ENCODE assay signal across 1 cellular context in the genomic region with DNA sequence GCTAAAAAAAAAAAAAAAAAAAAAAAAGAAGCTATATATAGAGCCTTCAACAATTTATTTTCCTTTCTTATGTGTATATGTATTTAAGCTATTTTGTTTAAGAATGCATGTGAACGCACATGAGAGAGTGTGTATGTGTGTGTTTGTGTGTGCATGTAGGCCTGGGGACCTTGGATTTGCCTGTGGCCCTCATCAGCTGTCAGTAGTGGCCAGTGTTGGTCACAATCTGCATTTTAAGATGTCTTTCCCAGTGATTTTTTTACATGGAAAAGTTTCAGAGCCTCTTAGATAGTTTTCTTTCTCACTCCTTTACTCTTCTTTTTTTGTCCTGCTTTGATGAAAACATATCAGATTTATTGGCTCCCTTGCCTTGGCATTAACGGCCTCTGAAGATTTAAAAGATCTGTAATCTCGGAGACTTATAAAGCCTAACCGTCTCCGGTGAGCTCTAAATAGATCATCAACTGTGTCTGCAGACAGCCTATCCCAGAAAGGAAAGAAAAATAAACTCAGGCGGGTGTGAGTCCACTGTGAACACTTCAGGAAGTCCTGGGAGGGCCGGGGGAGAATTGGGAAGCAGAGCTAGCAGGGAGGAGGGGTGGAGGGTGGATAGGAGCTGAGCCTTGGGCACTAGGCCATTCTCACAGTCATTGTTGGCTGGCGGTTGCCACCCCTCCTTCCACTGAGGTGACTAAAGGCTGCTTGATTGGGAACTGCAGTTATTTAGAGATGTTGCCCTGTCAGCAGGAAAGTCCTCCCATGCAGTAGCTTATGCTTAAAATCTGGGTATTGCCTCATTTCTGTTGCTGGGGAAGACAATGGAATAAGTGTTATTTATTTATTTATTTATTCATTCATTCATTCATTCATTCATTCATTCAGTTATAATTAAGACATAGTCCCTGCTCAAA.
TF ChIP-seq lines count a peak whose summit lies in the region.

No MANE protein-coding gene starts in this region.

TF ChIP-seq in GM23338, 12 proteins besides CTCF, POLR2A, EP300 and RAD21 (continued from another document):
- TF ChIP-seq, protein P1, sequence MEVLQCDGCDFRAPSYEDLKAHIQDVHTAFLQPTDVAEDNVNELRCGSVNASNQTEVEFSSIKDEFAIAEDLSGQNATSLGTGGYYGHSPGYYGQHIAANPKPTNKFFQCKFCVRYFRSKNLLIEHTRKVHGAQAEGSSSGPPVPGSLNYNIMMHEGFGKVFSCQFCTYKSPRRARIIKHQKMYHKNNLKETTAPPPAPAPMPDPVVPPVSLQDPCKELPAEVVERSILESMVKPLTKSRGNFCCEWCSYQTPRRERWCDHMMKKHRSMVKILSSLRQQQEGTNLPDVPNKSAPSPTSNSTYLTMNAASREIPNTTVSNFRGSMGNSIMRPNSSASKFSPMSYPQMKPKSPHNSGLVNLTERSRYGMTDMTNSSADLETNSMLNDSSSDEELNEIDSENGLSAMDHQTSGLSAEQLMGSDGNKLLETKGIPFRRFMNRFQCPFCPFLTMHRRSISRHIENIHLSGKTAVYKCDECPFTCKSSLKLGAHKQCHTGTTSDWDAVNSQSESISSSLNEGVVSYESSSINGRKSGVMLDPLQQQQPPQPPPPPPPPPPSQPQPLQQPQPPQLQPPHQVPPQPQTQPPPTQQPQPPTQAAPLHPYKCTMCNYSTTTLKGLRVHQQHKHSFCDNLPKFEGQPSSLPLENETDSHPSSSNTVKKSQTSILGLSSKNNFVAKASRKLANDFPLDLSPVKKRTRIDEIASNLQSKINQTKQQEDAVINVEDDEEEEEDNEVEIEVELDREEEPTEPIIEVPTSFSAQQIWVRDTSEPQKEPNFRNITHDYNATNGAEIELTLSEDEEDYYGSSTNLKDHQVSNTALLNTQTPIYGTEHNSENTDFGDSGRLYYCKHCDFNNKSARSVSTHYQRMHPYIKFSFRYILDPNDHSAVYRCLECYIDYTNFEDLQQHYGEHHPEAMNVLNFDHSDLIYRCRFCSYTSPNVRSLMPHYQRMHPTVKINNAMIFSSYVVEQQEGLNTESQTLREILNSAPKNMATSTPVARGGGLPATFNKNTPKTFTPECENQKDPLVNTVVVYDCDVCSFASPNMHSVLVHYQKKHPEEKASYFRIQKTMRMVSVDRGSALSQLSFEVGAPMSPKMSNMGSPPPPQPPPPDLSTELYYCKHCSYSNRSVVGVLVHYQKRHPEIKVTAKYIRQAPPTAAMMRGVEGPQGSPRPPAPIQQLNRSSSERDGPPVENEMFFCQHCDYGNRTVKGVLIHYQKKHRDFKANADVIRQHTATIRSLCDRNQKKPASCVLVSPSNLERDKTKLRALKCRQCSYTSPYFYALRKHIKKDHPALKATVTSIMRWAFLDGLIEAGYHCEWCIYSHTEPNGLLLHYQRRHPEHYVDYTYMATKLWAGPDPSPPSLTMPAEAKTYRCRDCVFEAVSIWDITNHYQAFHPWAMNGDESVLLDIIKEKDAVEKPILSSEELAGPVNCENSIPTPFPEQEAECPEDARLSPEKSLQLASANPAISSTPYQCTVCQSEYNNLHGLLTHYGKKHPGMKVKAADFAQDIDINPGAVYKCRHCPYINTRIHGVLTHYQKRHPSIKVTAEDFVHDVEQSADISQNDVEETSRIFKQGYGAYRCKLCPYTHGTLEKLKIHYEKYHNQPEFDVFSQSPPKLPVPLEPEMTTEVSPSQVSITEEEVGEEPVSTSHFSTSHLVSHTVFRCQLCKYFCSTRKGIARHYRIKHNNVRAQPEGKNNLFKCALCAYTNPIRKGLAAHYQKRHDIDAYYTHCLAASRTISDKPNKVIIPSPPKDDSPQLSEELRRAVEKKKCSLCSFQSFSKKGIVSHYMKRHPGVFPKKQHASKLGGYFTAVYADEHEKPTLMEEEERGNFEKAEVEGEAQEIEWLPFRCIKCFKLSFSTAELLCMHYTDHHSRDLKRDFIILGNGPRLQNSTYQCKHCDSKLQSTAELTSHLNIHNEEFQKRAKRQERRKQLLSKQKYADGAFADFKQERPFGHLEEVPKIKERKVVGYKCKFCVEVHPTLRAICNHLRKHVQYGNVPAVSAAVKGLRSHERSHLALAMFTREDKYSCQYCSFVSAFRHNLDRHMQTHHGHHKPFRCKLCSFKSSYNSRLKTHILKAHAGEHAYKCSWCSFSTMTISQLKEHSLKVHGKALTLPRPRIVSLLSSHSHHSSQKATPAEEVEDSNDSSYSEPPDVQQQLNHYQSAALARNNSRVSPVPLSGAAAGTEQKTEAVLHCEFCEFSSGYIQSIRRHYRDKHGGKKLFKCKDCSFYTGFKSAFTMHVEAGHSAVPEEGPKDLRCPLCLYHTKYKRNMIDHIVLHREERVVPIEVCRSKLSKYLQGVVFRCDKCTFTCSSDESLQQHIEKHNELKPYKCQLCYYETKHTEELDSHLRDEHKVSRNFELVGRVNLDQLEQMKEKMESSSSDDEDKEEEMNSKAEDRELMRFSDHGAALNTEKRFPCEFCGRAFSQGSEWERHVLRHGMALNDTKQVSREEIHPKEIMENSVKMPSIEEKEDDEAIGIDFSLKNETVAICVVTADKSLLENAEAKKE (CRISPR knock-in tag; IDR thresholded peaks at IDR 0.05), result no peak
- TF ChIP-seq POLR2AphosphoS5 (IDR thresholded peaks at IDR 0.05; ENCODE audit: low read depth), result no peak
TF ChIP-seq in GM23338: peak in this region for 0.
